20 cellular contexts compared by ENCODE assay signal in genomic region chr10:77513220-77513619, GRCh38.
DNase-seq lines count a peak whose midpoint lies in the region; ATAC-seq and TF ChIP-seq lines count a peak whose summit lies in the region.
"Had no signal": no experiment of that assay in that cellular context is flagged by ENCODE, and none has a peak within 500 bp of the region (broad histone marks: within the 10 kb centered on the region; RNA-seq: fewer than 3 reads in every experiment).

No MANE protein-coding gene starts in this region.

- WGBS in IMR-90 (ENCODE audit: extremely low coverage in 2 of 2, insufficient read length in 1 of 2), 2 experiments = 100% methylated on average over 2 of the region's 7 CpGs; no CpG with 5 or more reads in 1 of the 2 experiments
- WGBS in mammary epithelial cell (ENCODE audit: low coverage, missing lambda C conversion rate) = 92% methylated on average over 5 of the region's 7 CpGs
- WGBS in stomach, 5 donors = 71 to 89% (median 83%) methylated on average over 7 of the region's 7 CpGs
- 83 to 94% (median 91%) methylated on average over 7 of the region's 7 CpGs for WGBS in spleen, 5 donors

- in situ Hi-C loops in IMR-90 (cut with MboI; ENCODE audit: low sequenced_read_pairs) (no loop called here), mammary epithelial cell (cut with MboI; ENCODE audit: low sequenced_read_pairs in 2 of 2) (no loop called here)

- H3K36me3 ChIP-seq in IMR-90 (ENCODE audit: control insufficient read depth, insufficient read depth, low read length) (no peaks in the 10 kb centered on the region), mammary epithelial cell (ENCODE audit: insufficient read depth, low read length) (no peaks in the 10 kb centered on the region), mucosa of rectum (ENCODE audit: control insufficient read depth in 2 of 2, insufficient read depth in 2 of 2, low read length in 2 of 2) (no peaks in the 10 kb centered on the region), stomach (no peaks in the 10 kb centered on the region), spleen (no peaks in the 10 kb centered on the region), MG63 (no peaks in the 10 kb centered on the region; the same call in none of the 2 replicates)
- H3K36me3 ChIP-seq: HAP-1, Peyer's patch, prostate gland, WERI-Rb-1 had no signal

- peak overlapping the region; percentile 51; the same call in 1 of the 2 replicates for H4K91ac ChIP-seq in IMR-90 (ENCODE audit: insufficient read depth, low read depth, low read length)

- no peaks in the 10 kb centered on the region for H4K20me1 ChIP-seq in IMR-90 (ENCODE audit: insufficient read depth, low read length)
- H4K20me1 ChIP-seq in mammary epithelial cell (ENCODE audit: insufficient read depth, low read length) = no peaks in the 10 kb centered on the region

- H3K27ac ChIP-seq in IMR-90 (ENCODE audit: insufficient read depth, low read length) = 0 out of 2 replicates have a peak overlapping the region, but pooled peaks have one; percentile 20
- peak overlapping the region; percentile 56 for H3K27ac ChIP-seq in mammary epithelial cell (ENCODE audit: insufficient read depth, low read depth, low read length)
- H3K27ac ChIP-seq in mucosa of rectum (ENCODE audit: low read depth in 2 of 2, low read length in 2 of 2) = peak overlapping the region; percentile 7 to 18
- H3K27ac ChIP-seq in stomach = peak overlapping the region in 4 of 5 donors; percentile 0 to 77 (median 42)
- no peak overlapping the region for H3K27ac ChIP-seq in spleen
- H3K27ac ChIP-seq: WERI-Rb-1 had no signal

- no peak for TF ChIP-seq POLR2A in IMR-90 (IDR thresholded peaks at IDR 0.05; ENCODE audit: low read depth, low read length)
- TF ChIP-seq POLR2A in stomach (IDR thresholded peaks at IDR 0.05) = no peak
- no peak for TF ChIP-seq POLR2A in spleen (IDR thresholded peaks at IDR 0.05)

- H2AFZ ChIP-seq in IMR-90 (replicated peaks; ENCODE audit: low read length, poor library complexity) = peak overlapping the region; percentile 38
- H2AFZ ChIP-seq in mammary epithelial cell (ENCODE audit: low read depth, low read length) = peak overlapping the region; percentile 31

- no peak overlapping the region for H3K9ac ChIP-seq in IMR-90 (ENCODE audit: low read depth, low read length)
- peak overlapping the region; percentile 56 for H3K9ac ChIP-seq in mammary epithelial cell (ENCODE audit: insufficient read depth, low read length)
- H3K9ac ChIP-seq in mucosa of rectum (ENCODE audit: low read depth in 1 of 2, low read length in 2 of 2) = no peak overlapping the region

- no peak overlapping the region for H3K4me3 ChIP-seq in IMR-90 (ENCODE audit: insufficient read depth, low read depth, low read length)
- peak overlapping the region in 1 of 3 experiments; percentile 7 for H3K4me3 ChIP-seq in mammary epithelial cell (replicated peaks in 1 of 3; ENCODE audit: insufficient read depth in 1 of 3, low read depth in 2 of 3, low read length in 3 of 3)
- no peak overlapping the region for H3K4me3 ChIP-seq in mucosa of rectum (ENCODE audit: low read length in 2 of 2)
- H3K4me3 ChIP-seq in stomach = no peak overlapping the region
- no peak overlapping the region for H3K4me3 ChIP-seq in spleen
- no peak overlapping the region for H3K4me3 ChIP-seq in MG63
- H3K4me3 ChIP-seq: HAP-1, Peyer's patch, prostate gland had no signal

- H3K4ac ChIP-seq in IMR-90 (ENCODE audit: low read depth, low read length) = peak overlapping the region; percentile 64

- H4K5ac ChIP-seq in IMR-90 (ENCODE audit: low read depth, low read length) = no peak overlapping the region; the same call in 1 of the 2 replicates

- CTCF ChIA-PET in IMR-90 (lab: Yijun Ruan, JAX) = interaction anchor here (1.0 to 1.6 kb wide), 3 partner anchors 8 to 120 kb away, joined by 3 to 6 read pairs (median 5); no protein-coding TSS in a partner anchor
- CTCF ChIA-PET in mammary epithelial cell (lab: Charles Lee; ENCODE audit: low non-redundant PET) = interaction anchor here (0.6 to 0.7 kb wide), 3 partner anchors 19 to 364 kb away, joined by 3 to 5 read pairs (median 3); no protein-coding TSS in a partner anchor

- no peak; the same call in 1 of the 2 replicates for ATAC-seq in IMR-90 (ENCODE audit: low read depth)
- ATAC-seq in HG02884 (IDR thresholded peaks at IDR 0.05; ENCODE audit: unreplicated experiment) = no peak
- ATAC-seq: activated T-cell treated with anti-CD3 and anti-CD28 coated beads, Interleukin-2, amount 50 U/mL, for 72 hours had no signal

- DNase-seq in IMR-90 = no peak
- no peak for DNase-seq in mammary epithelial cell
- DNase-seq in stomach = no peak
- DNase-seq in spleen = no peak
- no peak for DNase-seq in MG63
- no peak for DNase-seq in middle frontal gyrus (ENCODE audit: extremely low spot score, low spot score)
- DNase-seq: activated CD4-positive, alpha-beta memory T cell treated with anti-CD3 and anti-CD28 coated beads, Interleukin-2, amount 10 ng/mL, durations not matched to agents 7 days and 5 days; activated naive CD8-positive, alpha-beta T cell treated with anti-CD3 and anti-CD28 coated beads for 36 hours; activated T-cell treated with anti-CD3 and anti-CD28 coated beads, Interleukin-2, amount 50 U/mL, for 72 hours; DMS153; effector CD4-positive, alpha-beta T cell; left cardiac atrium; naive B cell; NCI-H1930; WERI-Rb-1 had no signal

- H3K79me2 ChIP-seq in mammary epithelial cell (ENCODE audit: insufficient read depth, low read length) = peaks cover 33% of the 10 kb centered on the region

- no peak for TF ChIP-seq EP300 in stomach (IDR thresholded peaks at IDR 0.05)

- no TSS peak for BruUV-seq in IMR-90 (replicated peaks; lab: Mats Ljungman, UMichigan)
- TSS peak; percentile 27 for BruUV-seq in mammary epithelial cell (replicated peaks; lab: Mats Ljungman, UMichigan)

- POLR2A ChIA-PET in IMR-90 (lab: Charles Lee; ENCODE audit: unreplicated experiment) = interaction anchor here (1.4 kb wide), 1 partner anchor 18 kb away, joined by 3 read pairs; no protein-coding TSS in a partner anchor

- no peak overlapping the region for H3K4me2 ChIP-seq in IMR-90 (ENCODE audit: low read depth, low read length)
- peak overlapping the region; percentile 77 for H3K4me2 ChIP-seq in mammary epithelial cell (ENCODE audit: insufficient read depth, low read depth, low read length)

- H2BK15ac ChIP-seq in IMR-90 (ENCODE audit: low read depth, low read length) = peak overlapping the region; percentile 54; the same call in 1 of the 3 replicates

- peaks cover 2 to 37% of the 10 kb centered on the region in 2 experiments; a peak in 3 of 4 replicates for H3K79me1 ChIP-seq in IMR-90 (ENCODE audit: low read depth in 1 of 2, low read length in 2 of 2)

- no peaks in the 10 kb centered on the region for H3K27me3 ChIP-seq in IMR-90 (ENCODE audit: control insufficient read depth, insufficient read depth, low read length)
- H3K27me3 ChIP-seq in mammary epithelial cell (ENCODE audit: insufficient read depth, low read length) = no peaks in the 10 kb centered on the region
- no peaks in the 10 kb centered on the region for H3K27me3 ChIP-seq in mucosa of rectum (ENCODE audit: control insufficient read depth in 2 of 2, insufficient read depth in 2 of 2, low read length in 2 of 2)
- no peaks in the 10 kb centered on the region for H3K27me3 ChIP-seq in stomach
- H3K27me3 ChIP-seq in spleen (replicated peaks in 1 of 7) = no peaks in the 10 kb centered on the region
- H3K27me3 ChIP-seq in MG63 = no peaks in the 10 kb centered on the region
- H3K27me3 ChIP-seq: Peyer's patch had no signal

- intact Hi-C loops in IMR-90 (cut with micrococcal nuclease) (loop anchor here (5.0 kb wide), 2 partner anchors 86 to 346 kb away; no protein-coding TSS in a partner anchor), mammary epithelial cell (cut with micrococcal nuclease) (loop anchor here (2.0 to 5.0 kb wide), 3 partner anchors 96 to 129 kb away; no protein-coding TSS in a partner anchor), stomach (cut with DNase I; ENCODE audit: low total_unique reads) (no loop called here), spleen (cut with DNase I; ENCODE audit: low total_unique reads) (no loop called here)

- peak overlapping the region; percentile 2 for H2BK5ac ChIP-seq in IMR-90 (ENCODE audit: low read depth, low read length, poor library complexity, severe bottlenecking)

- H3K23ac ChIP-seq in IMR-90 (ENCODE audit: low read depth, low read length) = peak overlapping the region; percentile 62; the same call in 1 of the 2 replicates

- H3K56ac ChIP-seq in IMR-90 (ENCODE audit: extremely low read depth, insufficient read depth, low read length) = no peak overlapping the region; the same call in 1 of the 2 replicates

- H3K9me3 ChIP-seq in IMR-90 (ENCODE audit: control insufficient read depth, insufficient read depth, low read length) (no peaks in the 10 kb centered on the region), mammary epithelial cell (replicated peaks; ENCODE audit: insufficient read depth, low read length) (no peaks in the 10 kb centered on the region), mucosa of rectum (ENCODE audit: control insufficient read depth in 2 of 2, low read length in 2 of 2) (no peaks in the 10 kb centered on the region), stomach (no peaks in the 10 kb centered on the region), spleen (no peaks in the 10 kb centered on the region), MG63 (no peaks in the 10 kb centered on the region)
- H3K9me3 ChIP-seq: HAP-1, Peyer's patch, prostate gland had no signal

- H3K9me1 ChIP-seq in IMR-90 (ENCODE audit: insufficient read depth, low read length) = peaks cover 26% of the 10 kb centered on the region

- peak overlapping the region; percentile 38 for H3K14ac ChIP-seq in IMR-90 (replicated peaks; ENCODE audit: low read depth, low read length)

- H4K8ac ChIP-seq in IMR-90 (ENCODE audit: low read depth in 2 of 2, low read length in 2 of 2) = peak overlapping the region in 1 of 2 experiments; percentile 78; a peak in 1 of 4 replicates

- H3K4me1 ChIP-seq in IMR-90 (ENCODE audit: control insufficient read depth, insufficient read depth, low read length) (peaks cover 22% of the 10 kb centered on the region), mammary epithelial cell (ENCODE audit: insufficient read depth, low read length) (peaks cover 42% of the 10 kb centered on the region), mucosa of rectum (ENCODE audit: control insufficient read depth in 2 of 2, insufficient read depth in 2 of 2, low read length in 2 of 2) (peaks cover 5 to 15% of the 10 kb centered on the region in 2 donors), stomach (peaks cover 8 to 56% (median 18%) of the 10 kb centered on the region in 4 donors), spleen (no peaks in the 10 kb centered on the region)
- H3K4me1 ChIP-seq: HAP-1, prostate gland had no signal

- TF ChIP-seq RAD21 in IMR-90 (IDR thresholded peaks at IDR 0.05; ENCODE audit: low read length) = no peak

- peak overlapping the region; percentile 62 for H2AK9ac ChIP-seq in IMR-90 (replicated peaks; ENCODE audit: low read depth, low read length, poor library complexity)

- H2BK120ac ChIP-seq in IMR-90 (ENCODE audit: low read depth, low read length) = peak overlapping the region; percentile 74

- dilution Hi-C loops in IMR-90 (cut with HindIII; ENCODE audit: low sequenced_read_pairs, unreplicated experiment) (no loop called here), mammary epithelial cell (cut with HindIII; ENCODE audit: low sequenced_read_pairs) (loop anchor here (25.0 kb wide), 1 partner anchor 351 kb away; no protein-coding TSS in a partner anchor)

- no peak for TF ChIP-seq CTCF in IMR-90 (conservative IDR thresholded peaks at IDR 0.05; ENCODE audit: low read depth, low read length)
- no peak for TF ChIP-seq CTCF in mammary epithelial cell (conservative IDR thresholded peaks at IDR 0.05 in 1 of 2, IDR thresholded peaks at IDR 0.05 in 1 of 2; ENCODE audit: extremely low read depth in 1 of 2, insufficient read depth in 1 of 2, low read depth in 1 of 2, low read length in 2 of 2)
- TF ChIP-seq CTCF in stomach (IDR thresholded peaks at IDR 0.05) = no peak
- TF ChIP-seq CTCF in spleen (IDR thresholded peaks at IDR 0.05 in 8 of 11, conservative IDR thresholded peaks at IDR 0.05 in 3 of 11) = no peak

- 0 out of 2 replicates have a peak overlapping the region, but pooled peaks have one; percentile 1 for H3K18ac ChIP-seq in IMR-90 (ENCODE audit: low read depth, low read length)

- H2AK5ac ChIP-seq in IMR-90 (ENCODE audit: low read depth, low read length) = peak overlapping the region; percentile 84; the same call in 1 of the 2 replicates

- H2BK20ac ChIP-seq in IMR-90 (ENCODE audit: low read depth, low read length) = peak overlapping the region; percentile 66

Comparison
In these comparisons a context has a peak if more than half of its experiments do, and no peak if none do; other contexts are left out.
1. H3K27ac ChIP-seq: peak in IMR-90 (single experiment), mammary epithelial cell (single experiment), mucosa of rectum (2 of 2) and stomach (4 of 5); none in spleen (0 of 8).
2. intact Hi-C loops: an anchor here in IMR-90 (5.0 kb wide) and mammary epithelial cell (2.0 to 5.0 kb wide); none called in stomach and spleen.